In the genomic region with DNA sequence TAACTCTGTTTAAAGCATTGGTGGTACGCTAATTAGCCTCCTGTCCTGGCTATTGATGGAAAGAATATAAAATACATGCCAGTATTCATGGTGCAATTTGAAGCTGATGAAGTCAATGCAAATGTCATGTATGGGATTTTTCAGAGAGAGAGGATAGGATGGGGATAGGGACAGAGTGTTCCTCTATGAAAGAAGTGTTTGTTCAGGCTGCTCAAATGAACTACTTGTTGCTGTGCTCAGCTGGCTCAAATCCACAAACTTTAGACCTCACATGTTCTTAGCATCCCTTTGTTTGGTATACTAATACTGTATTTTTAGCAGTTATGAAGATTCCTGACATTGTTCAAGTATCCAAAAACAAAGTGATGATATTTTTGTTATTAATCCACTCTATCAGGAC, we compare ENCODE assay signal across 20 cellular contexts.
A peak's percentile ranks its signal among the peaks of the same experiment; 100 is the strongest.
DNase-seq lines count a peak whose midpoint lies in the region; ATAC-seq lines count a peak whose summit lies in the region.
"Had no signal": no experiment of that assay in that cellular context is flagged by ENCODE, and none has a peak within 500 bp of the region (broad histone marks: within the 10 kb centered on the region; RNA-seq: fewer than 3 reads in every experiment).

No MANE protein-coding gene starts in this region.

- H3K27ac Mint-ChIP-seq in CD4-positive, alpha-beta memory T cell = no peak overlapping the region
- H3K27ac Mint-ChIP-seq: CD4-positive, alpha-beta T cell had no signal

- intact Hi-C loops in CD4-positive, alpha-beta memory T cell (cut with micrococcal nuclease) = loop anchor here (2.0 kb wide), 1 partner anchor 29 kb away; no protein-coding TSS in a partner anchor

- H3K4me1 ChIP-seq in CD4-positive, alpha-beta memory T cell (ENCODE audit: insufficient read depth, low read length) = no peaks in the 10 kb centered on the region
- H3K4me1 ChIP-seq: BE2C had no signal

- no peaks in the 10 kb centered on the region for H3K36me3 ChIP-seq in CD4-positive, alpha-beta memory T cell (ENCODE audit: insufficient read depth, low read length)
- H3K36me3 ChIP-seq: BE2C had no signal

- POLR2A ChIA-PET in CD4-positive, alpha-beta memory T cell (lab: Charles Lee; ENCODE audit: partially characterized antibody) = no interaction called here

- H3K4me3 Mint-ChIP-seq in CD4-positive, alpha-beta memory T cell = no peak overlapping the region
- H3K4me3 Mint-ChIP-seq: CD4-positive, alpha-beta T cell had no signal

- CTCF ChIA-PET in CD4-positive, alpha-beta memory T cell (lab: Charles Lee; ENCODE audit: partially characterized antibody) = interaction anchor here (0.8 kb wide), 1 partner anchor 10 kb away, joined by 3 read pairs; no protein-coding TSS in a partner anchor

- DNase-seq in SK-MEL-5 (ENCODE audit: low read depth, low spot score) (peak; percentile 96), globus pallidus (ENCODE audit: low spot score) (peak; percentile 95), nucleus accumbens (lab: John Stamatoyannopoulos, UW) (peak in 29 of 56 donors; percentile 2 to 71 (median 26)), KBM-7 (no peak), H4 (ENCODE audit: low spot score) (no peak)
- DNase-seq in CD4-positive, alpha-beta memory T cell = no peak
- DNase-seq: BE2C; CD4-positive, alpha-beta T cell; DND-41; GDM1; GM23248; NCI-H1436 treated with DMSO at 0.1 percent for 48 hours; NCI-H2029 treated with DMSO at 0.1 percent for 48 hours; NCI-H510A; NCI-H82; PC-3; SK-N-SH had no signal

- H3K9me3 Mint-ChIP-seq in CD4-positive, alpha-beta memory T cell = peaks cover 0 to 4% (median 2%) of the 10 kb centered on the region in 8 donors
- H3K9me3 Mint-ChIP-seq: CD4-positive, alpha-beta T cell had no signal

- no peak overlapping the region for H3K4me3 ChIP-seq in CD4-positive, alpha-beta memory T cell (ENCODE audit: low read length in 2 of 2)
- H3K4me3 ChIP-seq: GM12878, GM23248, K562 had no signal

- no peaks in the 10 kb centered on the region for H3K4me1 Mint-ChIP-seq in CD4-positive, alpha-beta memory T cell

- no peaks in the 10 kb centered on the region for H3K27me3 Mint-ChIP-seq in CD4-positive, alpha-beta memory T cell
- H3K27me3 Mint-ChIP-seq: CD4-positive, alpha-beta T cell had no signal

- no peaks in the 10 kb centered on the region for H3K36me3 Mint-ChIP-seq in CD4-positive, alpha-beta memory T cell

- no peak for ATAC-seq in GM19395 (IDR thresholded peaks at IDR 0.05; ENCODE audit: unreplicated experiment)
- ATAC-seq: GM12878, K562, PC-3 had no signal

- no peaks in the 10 kb centered on the region for H3K9me3 ChIP-seq in CD4-positive, alpha-beta memory T cell (ENCODE audit: control insufficient read depth in 1 of 2, low read length in 2 of 2)
- H3K9me3 ChIP-seq: BE2C, SK-N-SH had no signal

- no peak overlapping the region for H3K27ac ChIP-seq in CD4-positive, alpha-beta memory T cell (ENCODE audit: low read depth, low read length)
- H3K27ac ChIP-seq: GM23248 had no signal

- no peaks in the 10 kb centered on the region for H3K27me3 ChIP-seq in CD4-positive, alpha-beta memory T cell (ENCODE audit: insufficient read depth, low read length)
- H3K27me3 ChIP-seq: BE2C had no signal

- in situ Hi-C loops in SK-MEL-5 (cut with HindIII; ENCODE audit: low pct_unique_long_range_greater_than_20kb, low sequenced_read_pairs) = no loop called here
- in situ Hi-C loops in KBM-7 (cut with MboI; ENCODE audit: low pct_unique_long_range_greater_than_20kb, low sequenced_read_pairs) = no loop called here

Comparison
In these comparisons a context has a peak if more than half of its experiments do, and no peak if none do; other contexts are left out.
1. DNase-seq: peak in SK-MEL-5 (single experiment), globus pallidus (single experiment) and nucleus accumbens (29 of 56); none in CD4-positive, alpha-beta memory T cell (0 of 5), KBM-7 (single experiment) and H4 (single experiment).